7 cellular contexts compared by ENCODE assay signal in the genomic region with DNA sequence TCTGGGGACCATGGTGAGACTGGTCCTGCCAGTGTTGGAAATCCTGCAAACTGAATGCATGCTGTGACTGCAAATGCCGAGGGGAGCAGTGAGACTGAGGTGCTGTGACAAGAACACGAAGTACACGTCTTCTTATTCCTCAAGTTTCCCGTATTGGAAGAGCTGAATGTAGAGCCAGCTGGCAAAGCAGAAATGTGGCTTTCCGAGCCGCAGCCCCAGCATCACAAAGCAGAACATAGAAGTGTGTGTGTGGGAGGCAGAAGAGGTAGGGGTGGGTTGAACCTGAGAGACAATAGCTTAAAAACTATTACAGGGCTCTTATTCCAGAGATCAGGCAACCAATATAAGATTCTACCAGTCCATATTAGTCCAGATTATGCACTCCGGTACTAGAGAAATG.
"Had no signal": no experiment of that assay in that cellular context is flagged by ENCODE, and none has a peak within 500 bp of the region (broad histone marks: within the 10 kb centered on the region; RNA-seq: fewer than 3 reads in every experiment).

No MANE protein-coding gene starts in this region.

- ATAC-seq: HepG2, K562 had no signal

- H3K4me2 ChIP-seq: KMS-11 had no signal

- DNase-seq: IMR-90, KBM-7, KG1 had no signal

- H3K4me3 ChIP-seq: K562 had no signal

- H3K9ac ChIP-seq: KMS-11 had no signal

- H3K27ac ChIP-seq: HL-60, KMS-11 had no signal
